15 cellular contexts compared by ENCODE assay signal in genomic region chr14:101922866-101923265, GRCh38. TPM values are rescaled to one million over a fixed set of nuclear protein-coding genes. Genes with fewer than 3 reads are reported as not detected.
A peak's percentile ranks its signal among the peaks of the same experiment; 100 is the strongest.
DNase-seq lines count a peak whose midpoint lies in the region; ATAC-seq and TF ChIP-seq lines count a peak whose summit lies in the region.
"Had no signal": no experiment of that assay in that cellular context is flagged by ENCODE, and none has a peak within 500 bp of the region (broad histone marks: within the 10 kb centered on the region; RNA-seq: fewer than 3 reads in every experiment).

No MANE protein-coding gene starts in this region.

- H3K27ac Mint-ChIP-seq in activated T-cell treated with anti-CD3 and anti-CD28 coated beads, Interleukin-2, amount 50 U/mL, for 72 hours, result peak overlapping the region; percentile 0
- H3K27ac Mint-ChIP-seq in chondrocyte (ENCODE audit: unreplicated experiment), result no peak overlapping the region

- no peak overlapping the region for H3K4me3 ChIP-seq in Karpas-422 (ENCODE audit: low read length)
- H3K4me3 ChIP-seq: A549 had no signal

- no peaks in the 10 kb centered on the region for H3K27me3 ChIP-seq in Karpas-422 (ENCODE audit: low read length)

- no peaks in the 10 kb centered on the region for H3K9me3 ChIP-seq in Karpas-422 (ENCODE audit: low read length)
- H3K9me3 ChIP-seq: A549 had no signal

- no peaks in the 10 kb centered on the region for H3K9me2 ChIP-seq in Karpas-422 (replicated peaks; ENCODE audit: insufficient read depth, low read length)

- H3K36me3 Mint-ChIP-seq in activated T-cell treated with anti-CD3 and anti-CD28 coated beads, Interleukin-2, amount 50 U/mL, for 72 hours (ENCODE audit: insufficient read depth in 2 of 2), result peaks cover 3 to 5% of the 10 kb centered on the region in 2 donors
- peaks cover 16% of the 10 kb centered on the region for H3K36me3 Mint-ChIP-seq in chondrocyte (ENCODE audit: low read depth)

- no peaks in the 10 kb centered on the region for H3K79me2 ChIP-seq in Karpas-422 (ENCODE audit: low read length)

- peaks cover 12% of the 10 kb centered on the region; the same call in 1 of the 2 replicates for H3K36me3 ChIP-seq in Karpas-422 (ENCODE audit: insufficient read depth, low read length)

- no peak overlapping the region for H3K4me3 Mint-ChIP-seq in activated T-cell treated with anti-CD3 and anti-CD28 coated beads, Interleukin-2, amount 50 U/mL, for 72 hours
- no peak overlapping the region for H3K4me3 Mint-ChIP-seq in chondrocyte (ENCODE audit: unreplicated experiment)

- H4K20me1 ChIP-seq in Karpas-422 (ENCODE audit: insufficient read depth, low read depth, low read length), result no peaks in the 10 kb centered on the region

- H3K4me1 Mint-ChIP-seq in activated T-cell treated with anti-CD3 and anti-CD28 coated beads, Interleukin-2, amount 50 U/mL, for 72 hours (ENCODE audit: low read depth), result no peaks in the 10 kb centered on the region
- H3K4me1 Mint-ChIP-seq in chondrocyte (ENCODE audit: low read depth), result peaks cover 4% of the 10 kb centered on the region

- peaks cover 9% of the 10 kb centered on the region for H3K4me1 ChIP-seq in Karpas-422 (ENCODE audit: low read length)
- H3K4me1 ChIP-seq: A549 had no signal

- H3K9ac ChIP-seq in Karpas-422 (ENCODE audit: low read length), result no peak overlapping the region

- H3K9me3 Mint-ChIP-seq in activated T-cell treated with anti-CD3 and anti-CD28 coated beads, Interleukin-2, amount 50 U/mL, for 72 hours, result no peaks in the 10 kb centered on the region
- no peaks in the 10 kb centered on the region for H3K9me3 Mint-ChIP-seq in chondrocyte (ENCODE audit: low read depth)

- DNase-seq in activated T-cell treated with anti-CD3 and anti-CD28 coated beads, Interleukin-2, amount 50 U/mL, for 72 hours, result no peak
- no peak for DNase-seq in activated T-cell treated with anti-CD3 and anti-CD28 coated beads for 4 hours
- DNase-seq in Karpas-422, result no peak
- peak; percentile 56 for DNase-seq in chondrocyte (ENCODE audit: low spot score)
- DNase-seq in posterior vena cava (ENCODE audit: low spot score), result peak; percentile 67
- no peak for DNase-seq in GM19240 (ENCODE audit: insufficient read length, low spot score)
- DNase-seq in stimulated activated CD4-positive, alpha-beta T cell treated with anti-CD3 and anti-CD28 coated beads, Interleukin-12 subunit alpha, Interleukin-12 subunit beta, amount 100 ng/mL, for 4 hours, result no peak
- no peak for DNase-seq in AG20443 (ENCODE audit: low spot score)
- DNase-seq: GOT3, NCI-H1105 treated with DMSO at 0.1 percent for 48 hours, NCI-H1694 treated with DMSO at 0.1 percent for 48 hours, NCI-H2107, NCI-H226, NCI-H524 treated with DMSO at 0.1 percent for 48 hours had no signal

- TF ChIP-seq CTCF in chondrocyte (IDR thresholded peaks at IDR 0.05), result no peak

- intact Hi-C loops in posterior vena cava (cut with DNase I), result no loop called here

- no peak overlapping the region for H2AFZ ChIP-seq in Karpas-422 (ENCODE audit: low read length)

- H3K27ac ChIP-seq in Karpas-422 (ENCODE audit: low read length), result peak overlapping the region; percentile 7; the same call in 1 of the 2 replicates
- H3K27ac ChIP-seq: A549 had no signal

- no peak overlapping the region for H3K4me2 ChIP-seq in Karpas-422 (ENCODE audit: low read depth, low read length, poor library complexity, severe bottlenecking)
- H3K4me2 ChIP-seq: A549 had no signal

- no peak for ATAC-seq in activated T-cell treated with anti-CD3 and anti-CD28 coated beads, Interleukin-2, amount 50 U/mL, for 72 hours (replicated peaks in 1 of 2)
- ATAC-seq: A549 had no signal

- no peaks in the 10 kb centered on the region for H3K27me3 Mint-ChIP-seq in activated T-cell treated with anti-CD3 and anti-CD28 coated beads, Interleukin-2, amount 50 U/mL, for 72 hours (ENCODE audit: low read depth)
- H3K27me3 Mint-ChIP-seq in chondrocyte (ENCODE audit: low read depth), result no peaks in the 10 kb centered on the region

RNA-seq across cellular contexts. Expression of gene DYNC1H1, which starts 41.5 kb away (rescaled TPM):
- 100 to 1,000 TPM; 300 to 335 TPM for total RNA-seq in activated T-cell treated with anti-CD3 and anti-CD28 coated beads, Interleukin-2, amount 50 U/mL, for 72 hours
- 240 and 340 TPM in 2 replicates for total RNA-seq in Karpas-422 (2014; rRNA removed; shearing (Covaris generic); ENCODE audit: low replicate concordance)
- total RNA-seq in chondrocyte, result 718 to 842 TPM (median 735 TPM) in 3 replicates
- 100 to 1,000 TPM; 421 to 510 TPM for total RNA-seq in posterior vena cava

Comparison
In these comparisons a context has a peak if more than half of its experiments do, and no peak if none do; other contexts are left out.
1. DNase-seq: peak in chondrocyte (single experiment) and posterior vena cava (single experiment); none in activated T-cell treated with anti-CD3 and anti-CD28 coated beads, Interleukin-2, amount 50 U/mL, for 72 hours (0 of 2), activated T-cell treated with anti-CD3 and anti-CD28 coated beads for 4 hours (single experiment), Karpas-422 (single experiment), GM19240 (single experiment), stimulated activated CD4-positive, alpha-beta T cell treated with anti-CD3 and anti-CD28 coated beads, Interleukin-12 subunit alpha, Interleukin-12 subunit beta, amount 100 ng/mL, for 4 hours (single experiment) and AG20443 (single experiment).